1 cellular context compared by ENCODE assay signal in the genomic region with DNA sequence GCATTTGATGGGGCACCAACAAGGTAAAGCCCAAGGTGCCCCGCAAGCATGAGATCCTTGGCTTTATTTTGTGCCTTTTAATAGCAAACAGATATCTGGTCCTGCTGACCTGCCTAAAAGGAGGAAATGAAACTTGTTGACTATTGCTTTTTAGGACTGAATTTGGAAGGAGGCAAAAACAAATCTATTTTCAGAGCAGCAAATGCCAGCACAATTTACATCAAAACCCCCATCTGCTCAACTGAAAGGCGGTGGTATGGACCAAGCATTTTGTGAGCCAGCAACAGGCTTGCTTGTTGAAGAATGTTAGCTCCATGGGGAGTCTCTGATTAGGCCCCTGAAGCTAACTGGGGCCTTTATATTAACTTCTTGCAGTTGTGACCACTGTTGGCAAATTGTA.
TF ChIP-seq lines count a peak whose summit lies in the region.

No MANE protein-coding gene starts in this region.

TF ChIP-seq in GM12878, 131 proteins besides CTCF, POLR2A, EP300 and RAD21 (continued from another document):
- TF ChIP-seq BCL11A (IDR thresholded peaks at IDR 0.05; ENCODE audit: low read depth, low read length): peak; percentile 59; the same call in 1 of the 2 replicates
- TF ChIP-seq SPI1 (IDR thresholded peaks at IDR 0.05; ENCODE audit: borderline replicate concordance, insufficient read depth, low read depth, low read length): peak; percentile 98
- no peak for TF ChIP-seq POLR2AphosphoS5 (IDR thresholded peaks at IDR 0.05; ENCODE audit: low read length)
- peak; percentile 66; the same call in 1 of the 3 replicates for TF ChIP-seq POU2F2 (IDR thresholded peaks at IDR 0.05; ENCODE audit: borderline replicate concordance, low read depth, low read length)
- no peak for TF ChIP-seq KDM1A (IDR thresholded peaks at IDR 0.05; ENCODE audit: borderline replicate concordance)
- peak; percentile 88 for TF ChIP-seq MEF2A (IDR thresholded peaks at IDR 0.05; ENCODE audit: insufficient read depth, low read depth, low read length)
- peak; percentile 70 to 73; a peak in 3 of 4 replicates for TF ChIP-seq IKZF2 (IDR thresholded peaks at IDR 0.05)
- TF ChIP-seq ZNF687 (IDR thresholded peaks at IDR 0.05): 0 out of 2 replicates have a peak, but pooled peaks have one; percentile 12
- TF ChIP-seq TBL1XR1 (IDR thresholded peaks at IDR 0.05; ENCODE audit: low read depth, low read length): 0 out of 2 replicates have a peak, but pooled peaks have one; percentile 39
- TF ChIP-seq ATF2 (IDR thresholded peaks at IDR 0.05; ENCODE audit: low read length): peak; percentile 70; the same call in 1 of the 2 replicates
- TF ChIP-seq SMC3 (IDR thresholded peaks at IDR 0.05; ENCODE audit: borderline replicate concordance, low read length): peak; percentile 4; the same call in 1 of the 2 replicates
